17 cellular contexts compared by ENCODE assay signal in the genomic region with DNA sequence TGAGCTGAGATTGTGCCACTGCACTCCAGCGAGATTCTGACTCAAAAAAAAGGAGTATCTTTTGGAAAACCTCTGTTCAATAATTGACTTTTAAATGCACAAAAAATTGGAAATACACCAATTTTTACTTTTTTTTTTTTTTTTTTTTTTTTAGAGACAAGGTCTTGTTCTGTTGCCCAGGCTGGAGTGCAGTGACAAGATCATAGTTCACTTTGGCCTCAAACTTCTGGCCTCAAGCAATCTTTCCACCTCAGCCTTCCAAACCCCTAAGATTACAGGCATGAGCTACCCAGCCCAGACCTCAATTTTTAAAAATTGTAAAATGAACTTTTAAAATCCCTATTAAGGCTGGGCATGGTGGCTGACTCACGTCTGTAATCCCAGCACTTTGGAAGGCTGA. TPM values are rescaled to one million over a fixed set of nuclear protein-coding genes. Genes with fewer than 3 reads are reported as not detected.
"Had no signal": no experiment of that assay in that cellular context is flagged by ENCODE, and none has a peak within 500 bp of the region (broad histone marks: within the 10 kb centered on the region; RNA-seq: fewer than 3 reads in every experiment).

No MANE protein-coding gene starts in this region.

- H3K4me3 ChIP-seq: K562 had no signal

- DNase-seq: activated B cell treated with CpG ODN at 0.5 μM for 24 hours; activated CD4-positive, alpha-beta memory T cell treated with anti-CD3 and anti-CD28 coated beads for 36 hours; activated CD4-positive, alpha-beta T cell treated with anti-CD3 and anti-CD28 coated beads for 1 hour; activated CD4-positive, alpha-beta T cell treated with anti-CD3 and anti-CD28 coated beads, Interleukin-2, amount 10 ng/mL, durations not matched to agents 7 days and 5 days; activated naive CD4-positive, alpha-beta T cell treated with Interleukin-2 at 50 U/mL for 16 hours; activated naive CD8-positive, alpha-beta T cell treated with anti-CD3 and anti-CD28 coated beads, Interleukin-2, amount 50 U/mL, for 24 hours; activated T-cell treated with anti-CD3 and anti-CD28 coated beads, Interleukin-2, amount 50 U/mL, for 4 hours; amygdala; Karpas-422; NCI-H1048; NCI-H146; NCI-H187 treated with DMSO at 0.1 percent for 48 hours; NCI-H2081 treated with DMSO at 0.1 percent for 48 hours; NCI-H446 had no signal

- ATAC-seq: activated naive CD4-positive, alpha-beta T cell treated with anti-CD3 and anti-CD28 coated beads, Interleukin-2, amount 50 U/mL, for 72 hours had no signal

RNA-seq across cellular contexts. Expression of a gene that starts 30.8 kb away (rescaled TPM):
- total RNA-seq: cardiac septum had no signal
